8 cellular contexts compared by ENCODE assay signal in genomic region chr22:19679476-19680099, GRCh38. TPM values are rescaled to one million over a fixed set of nuclear protein-coding genes. Genes with fewer than 3 reads are reported as not detected.
DNase-seq lines count a peak whose midpoint lies in the region; ATAC-seq and TF ChIP-seq lines count a peak whose summit lies in the region.

No MANE protein-coding gene starts in this region.

- TF ChIP-seq POLR2A in testis (IDR thresholded peaks at IDR 0.05): no peak

- H3K9me3 ChIP-seq in colonic mucosa: no peaks in the 10 kb centered on the region
- H3K9me3 ChIP-seq in mucosa of descending colon: no peaks in the 10 kb centered on the region
- H3K9me3 ChIP-seq in testis: no peaks in the 10 kb centered on the region

- H3K27ac ChIP-seq in colonic mucosa (no peak overlapping the region), testis (no peak overlapping the region)

- ATAC-seq in mucosa of descending colon: peak; percentile 54
- no peak for ATAC-seq in HG02981 (IDR thresholded peaks at IDR 0.05; ENCODE audit: unreplicated experiment)

- H3K4me1 ChIP-seq in colonic mucosa (no peaks in the 10 kb centered on the region), mucosa of descending colon (ENCODE audit: low read depth) (no peaks in the 10 kb centered on the region), testis (no peaks in the 10 kb centered on the region)

- H3K27me3 ChIP-seq in colonic mucosa: no peaks in the 10 kb centered on the region
- no peaks in the 10 kb centered on the region for H3K27me3 ChIP-seq in testis

- intact Hi-C loops in colonic mucosa (cut with DNase I) (no loop called here), mucosa of descending colon (cut with DNase I, micrococcal nuclease) (no loop called here), testis (cut with DNase I; ENCODE audit: low total_unique reads) (no loop called here)

- H3K9ac ChIP-seq in colonic mucosa (ENCODE audit: low read depth in 2 of 2, low read length in 2 of 2): no peak overlapping the region

- H3K36me3 ChIP-seq in colonic mucosa (no peaks in the 10 kb centered on the region), mucosa of descending colon (ENCODE audit: low read depth) (no peaks in the 10 kb centered on the region), testis (ENCODE audit: low read depth, missing control alignments) (no peaks in the 10 kb centered on the region)

- WGBS in testis, 2 donors: 49 to 59% methylated on average over 9 to 15 of the region's 15 CpGs

- DNase-seq in colonic mucosa: peak; percentile 37
- peak in 2 of 3 donors; percentile 53 to 54 for DNase-seq in mucosa of descending colon
- peak; percentile 55 for DNase-seq in testis
- DNase-seq in superior temporal gyrus (ENCODE audit: extremely low spot score): no peak
- no peak for DNase-seq in GOT3 (lab: John Stamatoyannopoulos, UW)

- peak; percentile 79 for TF ChIP-seq CTCF in GM12874 (IDR thresholded peaks at IDR 0.05; ENCODE audit: insufficient read depth, low read depth, low read length)
- peak; percentile 84 for TF ChIP-seq CTCF in WI38 (IDR thresholded peaks at IDR 0.05; ENCODE audit: low read depth, low read length)
- peak; percentile 82 for TF ChIP-seq CTCF in colonic mucosa (IDR thresholded peaks at IDR 0.05)
- TF ChIP-seq CTCF in mucosa of descending colon (IDR thresholded peaks at IDR 0.05): peak; percentile 70
- peak; percentile 61 to 89 (median 67) for TF ChIP-seq CTCF in testis (IDR thresholded peaks at IDR 0.05)

- H3K4me3 ChIP-seq in WI38 (ENCODE audit: low read depth, low read length): no peak overlapping the region
- H3K4me3 ChIP-seq in colonic mucosa: no peak overlapping the region
- no peak overlapping the region for H3K4me3 ChIP-seq in mucosa of descending colon
- H3K4me3 ChIP-seq in testis: no peak overlapping the region

RNA-seq across cellular contexts. Expression of gene SEPTIN5, which starts 34.7 kb away (rescaled TPM):
- total RNA-seq in colonic mucosa (1 to 10 TPM; 2.2 to 2.5 TPM), mucosa of descending colon (10 to 100 TPM in 1 of 3 donors, 1 to 10 TPM in 2; 1.2 to 17.8 (median 2.7) TPM), testis (10 to 100 TPM; 68.9 to 89.3 TPM)
- 33.9 TPM for polyA plus RNA-seq in testis (ENCODE audit: insufficient read depth, low read depth, low replicate concordance)

RNA-seq across cellular contexts. Expression of gene GP1BB, which starts 43.8 kb away (rescaled TPM):
- total RNA-seq in colonic mucosa (1 to 10 TPM in 1 of 2 donors, under 1 TPM in 1; 0.45 to 1.1 TPM), mucosa of descending colon (1 to 10 TPM in 1 of 3 donors, under 1 TPM in 2; 0.34 to 1.5 (median 0.41) TPM), testis (10 to 100 TPM; 28.0 to 65.1 TPM)
- not detected for polyA plus RNA-seq in testis (ENCODE audit: insufficient read depth, low read depth, low replicate concordance)

Comparison
In these comparisons a context has a peak if more than half of its experiments do, and no peak if none do; other contexts are left out.
1. DNase-seq: peak in colonic mucosa (single experiment), mucosa of descending colon (2 of 3) and testis (single experiment); none in superior temporal gyrus (single experiment) and GOT3 (single experiment).
2. RNA of gene GP1BB, which starts 43.8 kb away (total RNA-seq): 28.0 to 65.1 TPM in testis; 0.45 to 1.1 TPM in colonic mucosa and 0.34 to 1.5 TPM in mucosa of descending colon; every median in the first group is over 10 times any median in the second.
3. Peak in every context shown above with its lines, with median percentiles within 50 percentile points of each other: CTCF ChIP-seq.